Comparison of ENCODE assay signal across 8 cellular contexts in the genomic region with DNA sequence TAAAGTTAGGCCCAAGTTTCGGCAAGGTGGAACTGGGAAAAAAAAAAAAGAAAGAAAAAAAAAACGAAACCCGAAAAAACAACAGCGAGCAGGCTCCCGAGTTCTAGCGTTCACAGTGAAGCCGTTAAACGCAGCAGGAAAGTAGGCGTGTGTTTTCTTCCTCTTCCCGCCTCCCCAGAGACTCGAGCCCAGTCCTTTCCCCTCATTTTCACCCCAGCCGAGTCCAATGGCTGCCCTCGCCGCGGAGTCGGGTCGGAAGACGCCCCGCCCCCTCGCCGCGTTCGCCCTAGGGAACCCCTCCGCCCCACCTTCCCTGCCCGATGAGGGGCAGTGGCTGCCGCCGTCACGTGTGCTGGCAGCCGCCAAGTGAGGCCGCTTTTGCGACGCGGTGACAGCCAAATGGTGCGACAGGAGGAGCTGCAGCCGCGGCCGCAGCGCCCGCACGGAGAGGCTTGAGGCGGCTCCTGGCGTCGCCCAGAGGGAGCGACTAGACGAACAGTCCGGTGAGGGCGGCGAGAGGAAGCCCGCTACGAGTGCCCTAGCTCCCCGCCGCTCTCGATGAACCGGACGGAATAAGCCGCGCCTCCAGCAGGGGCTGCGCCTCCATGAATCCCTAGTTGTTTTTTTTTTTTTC. TPM values are rescaled to one million over a fixed set of nuclear protein-coding genes. Genes with fewer than 3 reads are reported as not detected.
A peak's percentile ranks its signal among the peaks of the same experiment; 100 is the strongest.
DNase-seq lines count a peak whose midpoint lies in the region; ATAC-seq and TF ChIP-seq lines count a peak whose summit lies in the region.

Gene PKN2, plus strand, starts transcription at position 426 of the 634 bp plus-strand sequence. CDS start 308 bp downstream, outside the sequence.

- no peaks in the 10 kb centered on the region for H3K9me3 ChIP-seq in OCI-LY1 (ENCODE audit: low read length)
- H3K9me3 ChIP-seq in mesodermal cell (ENCODE audit: control insufficient read depth, low read length): no peaks in the 10 kb centered on the region

- peak within 1 kb of the TSS; percentile 73 for H3K4me2 ChIP-seq in OCI-LY1 (ENCODE audit: low read length)

- DNase-seq in DMS 273 (lab: John Stamatoyannopoulos, UW; ENCODE audit: unreplicated experiment): peak; percentile 99
- DNase-seq in HuH-7 (ENCODE audit: low spot score): peak; percentile 89
- peak; percentile 97 for DNase-seq in activated CD8-positive, alpha-beta memory T cell treated with anti-CD3 and anti-CD28 coated beads, Interleukin-2, amount 50 U/mL, for 4 hours
- peak; percentile 92 to 96 for DNase-seq in stimulated activated CD8-positive, alpha-beta memory T cell treated with anti-CD3 and anti-CD28 coated beads, Interleukin-15, amount 100 ng/mL, for 4 hours (ENCODE audit: low read depth in 2 of 2)

- H3K27ac ChIP-seq in OCI-LY1 (ENCODE audit: low read depth, low read length, poor library complexity, severe bottlenecking) (peak within 1 kb of the TSS; percentile 88), mesodermal cell (ENCODE audit: low read depth, low read length, severe bottlenecking) (peak within 1 kb of the TSS; percentile 93)

- peak within 1 kb of the TSS; percentile 93 for H3K4me3 ChIP-seq in OCI-LY1 (ENCODE audit: low read depth, low read length, poor library complexity, severe bottlenecking)
- H3K4me3 ChIP-seq in mesodermal cell (ENCODE audit: extremely low read depth, insufficient read depth, low read length, poor library complexity, severe bottlenecking): peak within 1 kb of the TSS; percentile 99

- no peaks in the 10 kb centered on the region for H3K27me3 ChIP-seq in OCI-LY1 (ENCODE audit: insufficient read depth, low read length)

- no peaks in the 10 kb centered on the region for H3F3A ChIP-seq in OCI-LY1 (ENCODE audit: insufficient read depth, low read length)

- H3K79me2 ChIP-seq in OCI-LY1 (ENCODE audit: insufficient read depth, low read length): peaks cover 40% of the 10 kb centered on the region

- WGBS in mesodermal cell (ENCODE audit: insufficient coverage in 2 of 2), 2 experiments: 0 to 1% methylated on average over 41 to 46 of the region's 58 CpGs

- peak; percentile 87 for ATAC-seq in GM21515 (IDR thresholded peaks at IDR 0.05; ENCODE audit: unreplicated experiment)

- H3K36me3 ChIP-seq in OCI-LY1 (ENCODE audit: insufficient read depth, low read length) (peaks cover 4% of the 10 kb centered on the region; the same call in 1 of the 2 replicates), mesodermal cell (ENCODE audit: control insufficient read depth, insufficient read depth, low read length) (peaks cover 4% of the 10 kb centered on the region)

- no peaks in the 10 kb centered on the region for H3K9me2 ChIP-seq in OCI-LY1 (ENCODE audit: low read depth, low read length)

- peak within 1 kb of the TSS; percentile 91 for H3K9ac ChIP-seq in OCI-LY1 (ENCODE audit: low read length)

- H2AFZ ChIP-seq in OCI-LY1 (ENCODE audit: low read length): no peak within 1 kb of the TSS

- no peak for TF ChIP-seq CTCF in OCI-LY1 (IDR thresholded peaks at IDR 0.05; ENCODE audit: low read length)

- H4K20me1 ChIP-seq in OCI-LY1 (ENCODE audit: insufficient read depth, low read length): no peaks in the 10 kb centered on the region

- peaks cover 31% of the 10 kb centered on the region for H3K4me1 ChIP-seq in OCI-LY1 (ENCODE audit: insufficient read depth, low read length, severe bottlenecking)
- H3K4me1 ChIP-seq in mesodermal cell (ENCODE audit: control insufficient read depth, insufficient read depth, low read length, poor library complexity, severe bottlenecking): no peaks in the 10 kb centered on the region

- in situ Hi-C loops in endometrial microvascular endothelial cells (cut with HindIII; ENCODE audit: inconsistent ontology term, low pct_unique_long_range_greater_than_20kb, low sequenced_read_pairs): loop anchor here (25.0 kb wide), 1 partner anchor 178 kb away; no protein-coding TSS in a partner anchor

RNA-seq across cellular contexts. Expression of gene PKN2, which starts in this region (rescaled TPM):
- 42.8 TPM for total RNA-seq in endometrial microvascular endothelial cells (ENCODE audit: inconsistent ontology term)
- 43.8 TPM for polyA plus RNA-seq in mesodermal cell (2013, experiment 1 of 2)
- polyA plus RNA-seq in mesodermal cell (2013, experiment 2 of 2): 55.8 TPM

Comparison
In these comparisons a context has a peak if more than half of its experiments do, and no peak if none do; other contexts are left out.
1. Peak in every context shown above with its lines: DNase-seq, ATAC-seq, H3K4me3 ChIP-seq and H3K27ac ChIP-seq.